Comparison of ENCODE assay signal across 31 cellular contexts in genomic region chr10:44173558-44173894, GRCh38.
DNase-seq lines count a peak whose midpoint lies in the region; ATAC-seq, FAIRE-seq and TF ChIP-seq lines count a peak whose summit lies in the region.
"Had no signal": no experiment of that assay in that cellular context is flagged by ENCODE, and none has a peak within 500 bp of the region (broad histone marks: within the 10 kb centered on the region; RNA-seq: fewer than 3 reads in every experiment).

No MANE protein-coding gene starts in this region.

- H2BK120ac ChIP-seq in H1 (replicated peaks; ENCODE audit: low read depth, low read length), result no peak overlapping the region

- 96% methylated on average over 4 of the region's 4 CpGs; no CpG with 5 or more reads in 1 of the 2 experiments for WGBS in H1 (ENCODE audit: extremely low coverage in 1 of 2, insufficient coverage in 1 of 2, insufficient read length in 1 of 2, insufficient replicate concordance in 2 of 2, low coverage in 1 of 2, low lambda C conversion rate in 2 of 2, missing lambda C conversion rate in 1 of 2), 2 experiments
- 46 to 58% methylated on average over 4 of the region's 4 CpGs for WGBS in lower leg skin, 2 donors

- POLR2A ChIA-PET in H1 (lab: Charles Lee; ENCODE audit: partially characterized antibody), result no interaction called here
- POLR2A ChIA-PET in activated CD4-positive, alpha-beta T cell treated with anti-CD3 and anti-CD28 coated beads for 36 hours (lab: Charles Lee), result no interaction called here

- H3K36me3 Mint-ChIP-seq in mesothelial cell of epicardium, result no peaks in the 10 kb centered on the region
- no peaks in the 10 kb centered on the region for H3K36me3 Mint-ChIP-seq in activated CD4-positive, alpha-beta T cell treated with anti-CD3 and anti-CD28 coated beads for 36 hours (ENCODE audit: low read depth)
- H3K36me3 Mint-ChIP-seq: naive B cell had no signal

- H2BK15ac ChIP-seq in H1 (ENCODE audit: low read length), result no peak overlapping the region

- no peak overlapping the region for H3K23ac ChIP-seq in H1 (ENCODE audit: insufficient read length)

- H3K4me1 ChIP-seq in right atrium auricular region (peaks cover 0 to 18% of the 10 kb centered on the region in 2 donors), H1 (replicated peaks in 1 of 4; ENCODE audit: control insufficient read depth in 3 of 4, insufficient read depth in 4 of 4, low read length in 3 of 4) (0 out of 7 replicates have a peak, but pooled peaks cover 0 to 4% (median 0%) of the 10 kb centered on the region in 4 experiments)

- ATAC-seq in Right ventricle myocardium inferior (peak; percentile 20), GM19324 (IDR thresholded peaks at IDR 0.05; ENCODE audit: low FRiP score, unreplicated experiment) (no peak)
- ATAC-seq in activated CD4-positive, alpha-beta T cell treated with anti-CD3 and anti-CD28 coated beads for 36 hours, result no peak
- ATAC-seq: activated T-cell treated with anti-CD3 and anti-CD28 coated beads, Interleukin-2, amount 50 U/mL, for 4 hours had no signal

- no peak overlapping the region for H2BK12ac ChIP-seq in H1 (ENCODE audit: low read depth, low read length)

- H3K36me3 ChIP-seq in right atrium auricular region (no peaks in the 10 kb centered on the region), H1 (ENCODE audit: control insufficient read depth in 2 of 4, insufficient read depth in 4 of 4, low read length in 3 of 4) (no peaks in the 10 kb centered on the region)
- H3K36me3 ChIP-seq: BLaER1 treated with 17β-estradiol and CSF1 and Interleukin-3, amounts not matched to agents 10 nM and 100 nM; pancreas; transverse colon had no signal

- no peak overlapping the region for H2BK20ac ChIP-seq in H1 (ENCODE audit: low read length)

- H3K14ac ChIP-seq in H1 (ENCODE audit: insufficient read length), result no peak overlapping the region

- TF ChIP-seq EP300 in H1 (IDR thresholded peaks at IDR 0.05; ENCODE audit: borderline replicate concordance in 1 of 2, low read depth in 2 of 2, low read length in 2 of 2), result no peak

- TF ChIP-seq POLR2A in H1 (IDR thresholded peaks at IDR 0.05; ENCODE audit: control extremely low read depth in 1 of 2, low read depth in 2 of 2, low read length in 2 of 2), result no peak
- no peak for TF ChIP-seq POLR2A in lower leg skin (IDR thresholded peaks at IDR 0.05)

- H2AFZ ChIP-seq in H1 (ENCODE audit: low read length), result 0 out of 2 replicates have a peak overlapping the region, but pooled peaks have one; percentile 18

- no peak overlapping the region for H3K18ac ChIP-seq in H1 (ENCODE audit: extremely low read depth, low read length)

- H4K8ac ChIP-seq in H1 (ENCODE audit: extremely low read depth, insufficient read depth, low read length), result no peak overlapping the region

- intact Hi-C loops in Right ventricle myocardium inferior (cut with DNase I) (no loop called here), lower leg skin (cut with DNase I; ENCODE audit: low total_unique reads) (no loop called here)
- intact Hi-C loops in activated CD4-positive, alpha-beta T cell treated with anti-CD3 and anti-CD28 coated beads for 36 hours (cut with DNase I, micrococcal nuclease), result no loop called here

- no peak for TF ChIP-seq RAD21 in H1 (IDR thresholded peaks at IDR 0.05 in 1 of 2, conservative IDR thresholded peaks at IDR 0.05 in 1 of 2; ENCODE audit: low read depth in 2 of 2, low read length in 2 of 2)

- no peak overlapping the region for H3K4me3 Mint-ChIP-seq in mesothelial cell of epicardium
- H3K4me3 Mint-ChIP-seq in activated CD4-positive, alpha-beta T cell treated with anti-CD3 and anti-CD28 coated beads for 36 hours, result no peak overlapping the region
- H3K4me3 Mint-ChIP-seq: activated CD4-positive, alpha-beta T cell treated with anti-CD3 and anti-CD28 coated beads, Interleukin-2, amount 10 ng/mL, durations not matched to agents 24 days and 14 days; activated T-cell treated with anti-CD3 and anti-CD28 coated beads, Interleukin-2, amount 50 U/mL, for 4 hours; naive B cell had no signal

- H2BK5ac ChIP-seq in H1 (ENCODE audit: low read depth, low read length), result no peak overlapping the region

- H3K9me3 ChIP-seq in right atrium auricular region (no peaks in the 10 kb centered on the region), H1 (ENCODE audit: insufficient read depth in 2 of 2, low read depth in 1 of 2, low read length in 1 of 2) (no peaks in the 10 kb centered on the region)
- H3K9me3 ChIP-seq: BLaER1 treated with 17β-estradiol and CSF1 and Interleukin-3, amounts not matched to agents 10 nM and 100 nM; pancreas; transverse colon had no signal

- no peak overlapping the region for H4K5ac ChIP-seq in H1 (ENCODE audit: insufficient read length, low read depth, low read length)

- CTCF ChIA-PET in H1 (lab: Charles Lee; ENCODE audit: partially characterized antibody), result interaction anchor here (0.8 to 2.8 kb wide), 4 partner anchors 13 to 292 kb away, joined by 3 to 6 read pairs (median 4); no protein-coding TSS in a partner anchor
- CTCF ChIA-PET in activated CD4-positive, alpha-beta T cell treated with anti-CD3 and anti-CD28 coated beads for 36 hours (lab: Charles Lee), result interaction anchor here (0.6 kb wide), 1 partner anchor 127 kb away, joined by 3 read pairs; no protein-coding TSS in a partner anchor

- H3K4me3 ChIP-seq in right atrium auricular region (no peak overlapping the region), H1 (ENCODE audit: extremely low read depth in 1 of 4, insufficient read depth in 2 of 4, low read depth in 3 of 4, low read length in 4 of 4) (no peak overlapping the region), lower leg skin (ENCODE audit: low read depth, poor library complexity, severe bottlenecking) (no peak overlapping the region)
- H3K4me3 ChIP-seq: BLaER1 treated with 17β-estradiol and CSF1 and Interleukin-3, amounts not matched to agents 10 nM and 100 nM; pancreas; SK-N-MC; transverse colon had no signal

- no peak overlapping the region for H3K4ac ChIP-seq in H1 (replicated peaks; ENCODE audit: insufficient read length, low read depth, low read length)

- no peak overlapping the region for H3K56ac ChIP-seq in H1 (replicated peaks; ENCODE audit: insufficient read length, low read depth, low read length)

- peaks cover 62% of the 10 kb centered on the region for H3K4me1 Mint-ChIP-seq in mesothelial cell of epicardium
- no peaks in the 10 kb centered on the region for H3K4me1 Mint-ChIP-seq in activated CD4-positive, alpha-beta T cell treated with anti-CD3 and anti-CD28 coated beads for 36 hours
- H3K4me1 Mint-ChIP-seq: activated CD4-positive, alpha-beta T cell treated with anti-CD3 and anti-CD28 coated beads, Interleukin-2, amount 10 ng/mL, durations not matched to agents 24 days and 14 days; naive B cell had no signal

- no peaks in the 10 kb centered on the region for H3K27me3 Mint-ChIP-seq in mesothelial cell of epicardium (ENCODE audit: low read depth)
- H3K27me3 Mint-ChIP-seq in activated CD4-positive, alpha-beta T cell treated with anti-CD3 and anti-CD28 coated beads for 36 hours, result peaks cover 2% of the 10 kb centered on the region
- H3K27me3 Mint-ChIP-seq: activated CD4-positive, alpha-beta T cell treated with anti-CD3 and anti-CD28 coated beads, Interleukin-2, amount 10 ng/mL, durations not matched to agents 24 days and 14 days; naive B cell had no signal

- DNase-seq in Right ventricle myocardium inferior (ENCODE audit: missing footprints), result no peak
- DNase-seq in right atrium auricular region (ENCODE audit: low spot score), result no peak
- no peak for DNase-seq in H1 (ENCODE audit: low read depth in 1 of 2, low spot score in 2 of 2)
- DNase-seq in mesothelial cell of epicardium (ENCODE audit: low spot score in 2 of 2, unreplicated experiment in 2 of 2), result no peak
- DNase-seq in lower leg skin (ENCODE audit: low spot score in 2 of 2), result no peak
- no peak for DNase-seq in hypothalamus (lab: John Stamatoyannopoulos, UW)
- no peak for DNase-seq in activated CD4-positive, alpha-beta T cell treated with anti-CD3 and anti-CD28 coated beads for 36 hours
- DNase-seq: activated CD4-positive, alpha-beta T cell treated with anti-CD3 and anti-CD28 coated beads, Interleukin-2, amount 10 ng/mL, durations not matched to agents 24 days and 14 days; activated naive CD4-positive, alpha-beta T cell; activated T-cell treated with anti-CD3 and anti-CD28 coated beads, Interleukin-2, amount 50 U/mL, for 4 hours; caudate nucleus; COR-L47; dermis blood vessel endothelial cell; DMS79; HCEC 1CT; kidney glomerular epithelial cell; naive B cell; NCI-H1092 treated with DMSO at 0.1 percent for 48 hours; NCI-H2029; NCI-H2227 treated with DMSO at 0.1 percent for 48 hours; pancreas; RPMI8226; stimulated activated CD8-positive, alpha-beta memory T cell treated with anti-CD3 and anti-CD28 coated beads, Interleukin-4, amount 100 ng/mL, for 48 hours; transverse colon had no signal

- H2AK5ac ChIP-seq in H1 (ENCODE audit: low read depth, low read length), result no peak overlapping the region

- H3K79me1 ChIP-seq in H1 (ENCODE audit: low read depth, low read length), result no peaks in the 10 kb centered on the region

- H4K91ac ChIP-seq in H1 (replicated peaks; ENCODE audit: insufficient read length, low read length), result no peak overlapping the region

- no peaks in the 10 kb centered on the region for H4K20me1 ChIP-seq in H1 (replicated peaks in 1 of 2; ENCODE audit: control insufficient read depth in 1 of 2, insufficient read depth in 2 of 2, low read length in 2 of 2)
- H4K20me1 ChIP-seq: BLaER1 treated with 17β-estradiol and CSF1 and Interleukin-3, amounts not matched to agents 10 nM and 100 nM had no signal

- TF ChIP-seq CTCF in right atrium auricular region (IDR thresholded peaks at IDR 0.05) (no peak), H1 (IDR thresholded peaks at IDR 0.05; ENCODE audit: control extremely low read depth in 1 of 3, insufficient read depth in 1 of 3, low read depth in 1 of 3, low read length in 3 of 3) (no peak), mesothelial cell of epicardium (IDR thresholded peaks at IDR 0.05; ENCODE audit: unreplicated experiment) (no peak), lower leg skin (IDR thresholded peaks at IDR 0.05) (no peak)

- FAIRE-seq in H1 (lab: Jason Lieb, UNC), result no peak
- FAIRE-seq: A204.1, GM12891, pancreas had no signal

- no peak overlapping the region for H3K4me2 ChIP-seq in H1 (ENCODE audit: insufficient read depth in 1 of 2, low read depth in 2 of 2, low read length in 2 of 2)
- H3K4me2 ChIP-seq: BLaER1 treated with 17β-estradiol and CSF1 and Interleukin-3, amounts not matched to agents 10 nM and 100 nM had no signal

- H3K23me2 ChIP-seq in H1 (ENCODE audit: low read depth, low read length), result no peaks in the 10 kb centered on the region

- H3K9me3 Mint-ChIP-seq in mesothelial cell of epicardium, result peaks cover 4% of the 10 kb centered on the region
- no peaks in the 10 kb centered on the region for H3K9me3 Mint-ChIP-seq in activated CD4-positive, alpha-beta T cell treated with anti-CD3 and anti-CD28 coated beads for 36 hours (ENCODE audit: low read depth)
- H3K9me3 Mint-ChIP-seq: activated CD4-positive, alpha-beta T cell treated with anti-CD3 and anti-CD28 coated beads, Interleukin-2, amount 10 ng/mL, durations not matched to agents 24 days and 14 days; activated T-cell treated with anti-CD3 and anti-CD28 coated beads, Interleukin-2, amount 50 U/mL, for 4 hours had no signal

- peak overlapping the region; percentile 23 for H3K27ac Mint-ChIP-seq in mesothelial cell of epicardium
- H3K27ac Mint-ChIP-seq in activated CD4-positive, alpha-beta T cell treated with anti-CD3 and anti-CD28 coated beads for 36 hours, result no peak overlapping the region
- H3K27ac Mint-ChIP-seq: activated CD4-positive, alpha-beta T cell treated with anti-CD3 and anti-CD28 coated beads, Interleukin-2, amount 10 ng/mL, durations not matched to agents 24 days and 14 days; naive B cell had no signal

- H3K9ac ChIP-seq in H1 (replicated peaks in 1 of 4; ENCODE audit: extremely low read depth in 1 of 4, low read depth in 3 of 4, low read length in 3 of 4), result no peak overlapping the region
- H3K9ac ChIP-seq: BLaER1 treated with 17β-estradiol and CSF1 and Interleukin-3, amounts not matched to agents 10 nM and 100 nM had no signal

- H3K79me2 ChIP-seq in H1 (ENCODE audit: control insufficient read depth in 1 of 2, insufficient read depth in 2 of 2, low read length in 2 of 2), result no peaks in the 10 kb centered on the region

- H3K27me3 ChIP-seq in right atrium auricular region (no peaks in the 10 kb centered on the region), H1 (replicated peaks in 1 of 4; ENCODE audit: control insufficient read depth in 3 of 4, extremely low read depth in 1 of 4, insufficient read depth in 3 of 4, low read length in 3 of 4) (no peaks in the 10 kb centered on the region)
- H3K27me3 ChIP-seq: BLaER1 treated with 17β-estradiol and CSF1 and Interleukin-3, amounts not matched to agents 10 nM and 100 nM; pancreas; transverse colon had no signal

- H3K27ac ChIP-seq in right atrium auricular region (no peak overlapping the region), H1 (ENCODE audit: low read depth, low read length) (no peak overlapping the region)
- H3K27ac ChIP-seq: BLaER1 treated with 17β-estradiol and CSF1 and Interleukin-3, amounts not matched to agents 10 nM and 100 nM; HL-60; SK-N-MC; transverse colon; VCaP had no signal
